ENCODE assay signal across 32 cellular contexts in the genomic region with DNA sequence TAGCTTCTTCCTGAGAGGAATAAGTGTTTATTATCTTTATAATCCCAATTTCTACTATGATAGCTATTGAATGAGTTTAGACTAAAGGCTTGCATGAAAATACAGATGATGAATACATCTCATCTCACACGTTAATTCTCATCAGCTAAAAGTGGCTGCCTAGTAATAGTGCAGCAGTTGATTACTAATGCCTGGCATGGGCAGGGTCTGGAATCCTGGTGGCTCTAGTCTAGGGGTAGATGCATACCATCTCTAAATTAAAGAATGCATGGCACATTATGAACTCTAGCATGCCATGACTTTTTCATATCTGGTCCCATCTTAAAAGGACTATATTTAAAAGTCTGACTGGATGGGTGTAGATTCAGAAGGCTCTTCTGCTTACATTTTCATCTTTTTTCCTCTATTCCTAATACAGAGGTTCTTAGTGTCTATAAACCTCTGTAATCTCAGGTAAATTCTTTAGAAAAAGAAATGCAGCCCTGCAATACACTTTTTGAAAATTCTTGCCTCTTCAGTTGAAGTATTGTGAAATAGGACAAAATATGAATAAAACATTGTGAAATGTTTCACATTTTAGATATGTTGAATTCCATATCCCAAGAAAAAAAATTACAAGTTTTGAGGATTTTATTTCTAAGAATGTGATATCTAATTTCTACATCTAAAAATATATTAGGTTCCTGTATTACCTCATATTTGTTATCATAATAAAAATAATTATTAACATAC.
"Had no signal": no experiment of that assay in that cellular context is flagged by ENCODE, and none has a peak within 500 bp of the region (broad histone marks: within the 10 kb centered on the region; RNA-seq: fewer than 3 reads in every experiment).

No MANE protein-coding gene starts in this region.

- H3K4me3 Mint-ChIP-seq: activated B cell treated with CpG ODN at 0.5 μM for 24 hours; activated CD8-positive, alpha-beta T cell treated with anti-CD3 and anti-CD28 coated beads for 36 hours; activated naive CD4-positive, alpha-beta T cell treated with anti-CD3 and anti-CD28 coated beads, Interleukin-2, amount 10 ng/mL, durations not matched to agents 7 days and 5 days; activated naive CD8-positive, alpha-beta T cell treated with anti-CD3 and anti-CD28 coated beads, Interleukin-2, amount 10 ng/mL, durations not matched to agents 7 days and 5 days; activated T-cell treated with anti-CD3 and anti-CD28 coated beads, Interleukin-2, amount 50 U/mL, for 4 hours; activated T-helper 1 cell treated with anti-CD3 and anti-CD28 coated beads, Interleukin-12 subunit alpha, Interleukin-12 subunit beta, Interleukin-2, Interleukin-4 antibody, amounts not matched to agents 30 ng/mL and 10 ng/mL and 1 ng/mL, durations not matched to agents 14 hours and 24 hours and 36 hours; brain; T-cell; T-helper 1 cell treated with Interleukin-12 subunit alpha and Interleukin-12 subunit beta and Interleukin-4 antibody, amounts not matched to agents 30 μg/mL and 1 μg/mL, for 36 hours had no signal

- H3K9me3 ChIP-seq: ascending aorta, breast epithelium, colonic mucosa, gastrocnemius medialis, heart left ventricle had no signal

- H3K36me3 Mint-ChIP-seq: activated naive CD4-positive, alpha-beta T cell treated with anti-CD3 and anti-CD28 coated beads, Interleukin-2, amount 10 ng/mL, durations not matched to agents 7 days and 5 days; activated naive CD4-positive, alpha-beta T cell treated with anti-CD3 and anti-CD28 coated beads, Interleukin-2, amount 50 U/mL, for 72 hours; activated naive CD8-positive, alpha-beta T cell treated with anti-CD3 and anti-CD28 coated beads, Interleukin-2, amount 10 ng/mL, durations not matched to agents 7 days and 5 days; brain; T-cell had no signal

- H3K9me3 Mint-ChIP-seq: activated CD8-positive, alpha-beta T cell treated with anti-CD3 and anti-CD28 coated beads for 36 hours; activated naive CD4-positive, alpha-beta T cell treated with anti-CD3 and anti-CD28 coated beads, Interleukin-2, amount 10 ng/mL, durations not matched to agents 7 days and 5 days; activated T-helper 1 cell treated with anti-CD3 and anti-CD28 coated beads, Interleukin-12 subunit alpha, Interleukin-12 subunit beta, Interleukin-2, Interleukin-4 antibody, amounts not matched to agents 30 ng/mL and 10 ng/mL and 1 ng/mL, durations not matched to agents 14 hours and 24 hours and 36 hours; activated T-helper 2 cell treated with anti-CD3 and anti-CD28 coated beads, Interferon-gamma antibody, Interleukin-2, Interleukin-4, amounts not matched to agents 10 μg/mL and 5 μg/mL and 100 μg/mL, durations not matched to agents 14 hours and 24 hours and 36 hours had no signal

- H3K4me1 ChIP-seq: ascending aorta, breast epithelium, colonic mucosa, gastrocnemius medialis, heart left ventricle had no signal

- DNase-seq: activated B cell treated with CpG ODN at 0.5 μM for 24 hours; activated CD4-positive, alpha-beta T cell treated with anti-CD3 and anti-CD28 coated beads for 48 hours; activated CD4-positive, alpha-beta T cell treated with anti-CD3 and anti-CD28 coated beads, Interleukin-2, amount 50 U/mL, for 1 hour; activated CD4-positive, alpha-beta T cell treated with anti-CD3 and anti-CD28 coated beads, Interleukin-2, amount 50 U/mL, for 48 hours; activated CD8-positive, alpha-beta memory T cell treated with anti-CD3 and anti-CD28 coated beads for 24 hours; activated CD8-positive, alpha-beta T cell treated with anti-CD3 and anti-CD28 coated beads for 36 hours; activated gamma-delta T cell; activated naive CD4-positive, alpha-beta T cell; activated naive CD4-positive, alpha-beta T cell treated with anti-CD3 and anti-CD28 coated beads, Interleukin-2, amount 10 ng/mL, durations not matched to agents 7 days and 5 days; activated naive CD8-positive, alpha-beta T cell treated with anti-CD3 and anti-CD28 coated beads, Interleukin-2, amount 10 ng/mL, durations not matched to agents 7 days and 5 days; activated T-cell treated with anti-CD3 and anti-CD28 coated beads, Interleukin-2, amount 50 U/mL, for 4 hours; central memory CD4-positive, alpha-beta T cell; cerebellar nuclear complex; colonic mucosa; effector CD8-positive, alpha-beta T cell; foreskin fibroblast; gastrocnemius medialis; glutamatergic neuron; heart left ventricle; T-cell; T-helper 9 cell; WERI-Rb-1 had no signal

- ATAC-seq: activated CD4-positive, CD25-positive, alpha-beta regulatory T cell treated with anti-CD3 and anti-CD28 coated beads, Interleukin-2, amount 50 U/mL, for 24 hours; activated CD8-positive, alpha-beta T cell treated with anti-CD3 and anti-CD28 coated beads for 36 hours; activated naive CD4-positive, alpha-beta T cell treated with anti-CD3 and anti-CD28 coated beads, Interleukin-2, amount 50 U/mL, for 72 hours; activated T-cell treated with anti-CD3 and anti-CD28 coated beads, Interleukin-2, amount 50 U/mL, for 4 hours; esophagus mucosa; gastrocnemius medialis; heart left ventricle; T-cell had no signal

- H3K27me3 ChIP-seq: ascending aorta, breast epithelium, cardiac muscle cell, colonic mucosa, gastrocnemius medialis, heart left ventricle had no signal

- H3K4me3 ChIP-seq: ascending aorta, breast epithelium, cardiac muscle cell, colonic mucosa, gastrocnemius medialis, heart left ventricle had no signal

- H3K4me1 Mint-ChIP-seq: activated B cell treated with CpG ODN at 0.5 μM for 24 hours; activated naive CD4-positive, alpha-beta T cell treated with anti-CD3 and anti-CD28 coated beads, Interleukin-2, amount 10 ng/mL, durations not matched to agents 7 days and 5 days; activated naive CD8-positive, alpha-beta T cell treated with anti-CD3 and anti-CD28 coated beads, Interleukin-2, amount 10 ng/mL, durations not matched to agents 7 days and 5 days; T-cell had no signal

- H3K36me3 ChIP-seq: ascending aorta, breast epithelium, cardiac muscle cell, colonic mucosa, gastrocnemius medialis, heart left ventricle, WERI-Rb-1 had no signal

- H3K27ac ChIP-seq: ascending aorta, breast epithelium, cardiac muscle cell, colonic mucosa, gastrocnemius medialis, heart left ventricle, WERI-Rb-1 had no signal

- H3K27ac Mint-ChIP-seq: activated B cell treated with CpG ODN at 0.5 μM for 24 hours; activated CD8-positive, alpha-beta T cell treated with anti-CD3 and anti-CD28 coated beads for 36 hours; activated naive CD4-positive, alpha-beta T cell treated with anti-CD3 and anti-CD28 coated beads, Interleukin-2, amount 10 ng/mL, durations not matched to agents 7 days and 5 days; activated naive CD4-positive, alpha-beta T cell treated with anti-CD3 and anti-CD28 coated beads, Interleukin-2, amount 50 U/mL, for 72 hours; activated naive CD8-positive, alpha-beta T cell treated with anti-CD3 and anti-CD28 coated beads, Interleukin-2, amount 10 ng/mL, durations not matched to agents 7 days and 5 days; activated T-helper 1 cell treated with anti-CD3 and anti-CD28 coated beads, Interleukin-12 subunit alpha, Interleukin-12 subunit beta, Interleukin-2, Interleukin-4 antibody, amounts not matched to agents 30 ng/mL and 10 ng/mL and 1 ng/mL, durations not matched to agents 14 hours and 24 hours and 36 hours; activated T-helper 2 cell treated with anti-CD3 and anti-CD28 coated beads, Interferon-gamma antibody, Interleukin-2, Interleukin-4, amounts not matched to agents 10 μg/mL and 5 μg/mL and 100 μg/mL, durations not matched to agents 14 hours and 24 hours and 36 hours; T-cell; T-helper 1 cell treated with Interleukin-12 subunit alpha and Interleukin-12 subunit beta and Interleukin-4 antibody, amounts not matched to agents 30 μg/mL and 1 μg/mL, for 36 hours had no signal

- H3K27me3 Mint-ChIP-seq: activated B cell treated with CpG ODN at 0.5 μM for 24 hours; activated CD8-positive, alpha-beta T cell treated with anti-CD3 and anti-CD28 coated beads for 36 hours; activated naive CD4-positive, alpha-beta T cell treated with anti-CD3 and anti-CD28 coated beads, Interleukin-2, amount 10 ng/mL, durations not matched to agents 7 days and 5 days; activated naive CD8-positive, alpha-beta T cell treated with anti-CD3 and anti-CD28 coated beads, Interleukin-2, amount 10 ng/mL, durations not matched to agents 7 days and 5 days had no signal
